In genomic region chr3:113231827-113232253, GRCh38 we compare ENCODE assay signal across 11 cellular contexts. TPM values are rescaled to one million over a fixed set of nuclear protein-coding genes. Genes with fewer than 3 reads are reported as not detected.
DNase-seq lines count a peak whose midpoint lies in the region; ATAC-seq and FAIRE-seq lines count a peak whose summit lies in the region.
"Had no signal": no experiment of that assay in that cellular context is flagged by ENCODE, and none has a peak within 500 bp of the region (broad histone marks: within the 10 kb centered on the region; RNA-seq: fewer than 3 reads in every experiment).

No MANE protein-coding gene starts in this region.

- DNase-seq in COLO668 (lab: John Stamatoyannopoulos, UW; ENCODE audit: unreplicated experiment): peak; percentile 2
- peak; percentile 71 for DNase-seq in MG63
- peak; percentile 69 for DNase-seq in adipocyte (ENCODE audit: low read depth)
- DNase-seq in left lobe of liver (ENCODE audit: low spot score): no peak
- DNase-seq in NK-92 (lab: John Stamatoyannopoulos, UW; ENCODE audit: unreplicated experiment): no peak
- DNase-seq in middle frontal gyrus (ENCODE audit: extremely low spot score, low spot score): no peak
- DNase-seq in SKM-1 treated with dmso at 0.1 percent for 144 hours (lab: John Stamatoyannopoulos, UW; ENCODE audit: unreplicated experiment): no peak
- DNase-seq in small intestine: no peak
- DNase-seq: activated T-cell treated with anti-CD3 and anti-CD28 coated beads, Interleukin-2, amount 50 U/mL, for 4 hours had no signal

- peak overlapping the region; percentile 33 for H3K9ac ChIP-seq in adipocyte (ENCODE audit: low read length)

- H3K27ac ChIP-seq in small intestine (ENCODE audit: low read depth in 1 of 2, low read length in 1 of 2): no peak overlapping the region
- H3K27ac ChIP-seq: tibial nerve had no signal

- H3K36me3 ChIP-seq in MG63: no peaks in the 10 kb centered on the region
- H3K36me3 ChIP-seq in adipocyte (ENCODE audit: control insufficient read depth, insufficient read depth, low read length, severe bottlenecking): peaks cover 11% of the 10 kb centered on the region
- H3K36me3 ChIP-seq in small intestine (ENCODE audit: control insufficient read depth in 2 of 2, insufficient read depth in 2 of 2, low read length in 2 of 2): no peaks in the 10 kb centered on the region
- H3K36me3 ChIP-seq: tibial nerve had no signal

- H3K9me3 ChIP-seq in MG63 (no peaks in the 10 kb centered on the region), adipocyte (ENCODE audit: control insufficient read depth, low read length) (no peaks in the 10 kb centered on the region), small intestine (ENCODE audit: control insufficient read depth, low read depth) (no peaks in the 10 kb centered on the region)
- H3K9me3 ChIP-seq: tibial nerve had no signal

- H3K4me1 ChIP-seq in adipocyte (ENCODE audit: control insufficient read depth, insufficient read depth, low read length): peaks cover 28% of the 10 kb centered on the region
- no peaks in the 10 kb centered on the region for H3K4me1 ChIP-seq in small intestine (ENCODE audit: control insufficient read depth in 2 of 2, insufficient read depth in 1 of 2, low read depth in 1 of 2, low read length in 1 of 2)

- H3K27me3 ChIP-seq in MG63 (no peaks in the 10 kb centered on the region), adipocyte (replicated peaks; ENCODE audit: control insufficient read depth, insufficient read depth, low read length) (no peaks in the 10 kb centered on the region), small intestine (ENCODE audit: control insufficient read depth in 2 of 2, insufficient read depth in 2 of 2, low read length in 2 of 2) (no peaks in the 10 kb centered on the region)
- H3K27me3 ChIP-seq: tibial nerve had no signal

- H3K4me3 ChIP-seq in MG63 (no peak overlapping the region), adipocyte (ENCODE audit: low read length) (no peak overlapping the region), small intestine (ENCODE audit: low read depth in 1 of 2, low read length in 2 of 2) (no peak overlapping the region)
- H3K4me3 ChIP-seq: tibial nerve had no signal

- WGBS in small intestine, 3 donors: 8 to 23% (median 12%) methylated on average over 1 of the region's 1 CpG

- peak; percentile 47 for ATAC-seq in left lobe of liver

- no peak for FAIRE-seq in small intestine (lab: Jason Lieb, UNC)

RNA-seq across cellular contexts. Expression of gene BOC, which starts 20.5 kb away (rescaled TPM):
- 1.4 and 3.9 TPM in 2 replicates for total RNA-seq in MG63 (2014; rRNA removed; shearing (Covaris generic); ENCODE audit: low replicate concordance)
- total RNA-seq in left lobe of liver: 0.50 TPM
- polyA plus RNA-seq in small intestine: 1 to 10 TPM in 2 of 3 donors, under 1 TPM in 1; 0.22 to 4.6 (median 1.9) TPM
- total RNA-seq: mononuclear cell had no signal

Comparison
In these comparisons a context has a peak if more than half of its experiments do, and no peak if none do; other contexts are left out.
1. DNase-seq: peak in COLO668 (single experiment), MG63 (single experiment) and adipocyte (single experiment); none in left lobe of liver (single experiment), NK-92 (single experiment), middle frontal gyrus (single experiment), SKM-1 treated with dmso at 0.1 percent for 144 hours (single experiment) and small intestine (single experiment).